ENCODE assay signal across 8 cellular contexts in genomic region chr1:30718091-30718635, GRCh38. TPM values are rescaled to one million over a fixed set of nuclear protein-coding genes. Genes with fewer than 3 reads are reported as not detected.
DNase-seq lines count a peak whose midpoint lies in the region; TF ChIP-seq lines count a peak whose summit lies in the region.

No MANE protein-coding gene starts in this region.

- H3K36me3 ChIP-seq in H7 (replicated peaks; ENCODE audit: control insufficient read depth, insufficient read depth, low read length) = no peaks in the 10 kb centered on the region

- CTCF ChIA-PET in RWPE1 (lab: Yijun Ruan, JAX) = interaction anchor here (0.5 to 4.4 kb wide), 10 partner anchors 10 to 1782 kb away, joined by 3 to 63 read pairs (median 10); no protein-coding TSS in a partner anchor

- POLR2A ChIA-PET in RWPE1 (lab: Yijun Ruan, JAX; ENCODE audit: low non-redundant PET) = interaction anchor here (0.6 to 1.0 kb wide), 5 partner anchors 8 to 61 kb away, joined by 3 to 12 read pairs (median 4); no protein-coding TSS in a partner anchor

- H3K4me3 ChIP-seq in H7 (ENCODE audit: insufficient read depth, low read depth, low read length) (peak overlapping the region; percentile 64), fibroblast of the aortic adventitia (ENCODE audit: low read depth, low read length) (peak overlapping the region; percentile 54)

- H3K4me3 Mint-ChIP-seq in neural crest cell = peak overlapping the region; percentile 88
- H3K4me3 Mint-ChIP-seq in stimulated activated naive CD8-positive, alpha-beta T cell treated with anti-CD3 and anti-CD28 coated beads, Interleukin-15, Interleukin-2, amounts not matched to agents 100 ng/mL and 50 ng/mL, for 24 hours = peak overlapping the region; percentile 89

- TF ChIP-seq CTCF in RWPE1 (conservative IDR thresholded peaks at IDR 0.05; ENCODE audit: low read depth) (no peak), fibroblast of the aortic adventitia (IDR thresholded peaks at IDR 0.05; ENCODE audit: insufficient read depth, low read length) (no peak), neural crest cell (conservative IDR thresholded peaks at IDR 0.05) (no peak)

- H3K36me3 Mint-ChIP-seq in neural crest cell (ENCODE audit: low read depth) = no peaks in the 10 kb centered on the region
- peaks cover 5% of the 10 kb centered on the region for H3K36me3 Mint-ChIP-seq in stimulated activated naive CD8-positive, alpha-beta T cell treated with anti-CD3 and anti-CD28 coated beads, Interleukin-15, Interleukin-2, amounts not matched to agents 100 ng/mL and 50 ng/mL, for 24 hours (ENCODE audit: low read depth)

- peak overlapping the region; percentile 91 for H3K27ac Mint-ChIP-seq in neural crest cell (ENCODE audit: unreplicated experiment)
- H3K27ac Mint-ChIP-seq in stimulated activated naive CD8-positive, alpha-beta T cell treated with anti-CD3 and anti-CD28 coated beads, Interleukin-15, Interleukin-2, amounts not matched to agents 100 ng/mL and 50 ng/mL, for 24 hours = peak overlapping the region; percentile 90

- H3K9me3 Mint-ChIP-seq in neural crest cell = peaks cover 3% of the 10 kb centered on the region
- H3K9me3 Mint-ChIP-seq in stimulated activated naive CD8-positive, alpha-beta T cell treated with anti-CD3 and anti-CD28 coated beads, Interleukin-15, Interleukin-2, amounts not matched to agents 100 ng/mL and 50 ng/mL, for 24 hours = no peaks in the 10 kb centered on the region

- no peaks in the 10 kb centered on the region for H3K27me3 Mint-ChIP-seq in neural crest cell (ENCODE audit: low read depth)
- H3K27me3 Mint-ChIP-seq in stimulated activated naive CD8-positive, alpha-beta T cell treated with anti-CD3 and anti-CD28 coated beads, Interleukin-15, Interleukin-2, amounts not matched to agents 100 ng/mL and 50 ng/mL, for 24 hours = no peaks in the 10 kb centered on the region

- peak overlapping the region; percentile 90 for H3K27ac ChIP-seq in RWPE1

- H3K4me1 Mint-ChIP-seq in neural crest cell = peaks cover 19% of the 10 kb centered on the region
- peaks cover 40% of the 10 kb centered on the region for H3K4me1 Mint-ChIP-seq in stimulated activated naive CD8-positive, alpha-beta T cell treated with anti-CD3 and anti-CD28 coated beads, Interleukin-15, Interleukin-2, amounts not matched to agents 100 ng/mL and 50 ng/mL, for 24 hours (ENCODE audit: low read depth)

- DNase-seq in Daoy (ENCODE audit: low read depth) (peak; percentile 99), H7 (peak; percentile 98), M059J (ENCODE audit: low read depth) (peak; percentile 96), RWPE1 (ENCODE audit: low spot score) (peak; percentile 94), fibroblast of the aortic adventitia (ENCODE audit: low read depth) (peak; percentile 96), neural crest cell (ENCODE audit: low read depth, low spot score) (peak; percentile 98)
- peak; percentile 100 for DNase-seq in activated T-helper 9 cell treated with anti-CD3 and anti-CD28 coated beads, Interleukin-2, amount 50 U/mL, for 16 hours (ENCODE audit: low read depth)

- H3K27me3 ChIP-seq in H7 (ENCODE audit: control insufficient read depth, insufficient read depth, low read length) = no peaks in the 10 kb centered on the region

RNA-seq across cellular contexts. Expression of gene MATN1, which starts 5.2 kb away (rescaled TPM):
- total RNA-seq in Daoy (2014; rRNA removed; shearing (Covaris generic)) = 0.06 TPM in 1 of 2 replicates, not detected in the other
- total RNA-seq in H7 (2014; rRNA removed; shearing (Covaris generic)) = 0.26 and 0.76 TPM in 2 replicates
- 0.10 TPM in 1 of 2 replicates, not detected in the other for total RNA-seq in M059J (2014; rRNA removed; shearing (Covaris generic))
- 0.18 and 0.25 TPM in 2 replicates for total RNA-seq in fibroblast of the aortic adventitia (ENCODE audit: low replicate concordance)
- total RNA-seq in neural crest cell = 0.32 and 0.54 TPM in 2 replicates

RNA-seq across cellular contexts. Expression of gene LAPTM5, which starts 39.4 kb away (rescaled TPM):
- total RNA-seq in Daoy (2014; rRNA removed; shearing (Covaris generic)) = 0.21 and 2.7 TPM in 2 replicates
- total RNA-seq in H7 (2014; rRNA removed; shearing (Covaris generic)) = 0.26 and 0.28 TPM in 2 replicates
- total RNA-seq in M059J (2014; rRNA removed; shearing (Covaris generic)) = 3.4 and 4.1 TPM in 2 replicates
- 0.16 and 0.18 TPM in 2 replicates for total RNA-seq in fibroblast of the aortic adventitia (ENCODE audit: low replicate concordance)
- 1.0 and 1.5 TPM in 2 replicates for total RNA-seq in neural crest cell

Comparison
In these comparisons a context has a peak if more than half of its experiments do, and no peak if none do; other contexts are left out.
1. Peak in every context shown above with its lines: DNase-seq, H3K4me3 ChIP-seq and H3K27ac ChIP-seq.